Comparison of ENCODE assay signal across 3 cellular contexts in the genomic region with DNA sequence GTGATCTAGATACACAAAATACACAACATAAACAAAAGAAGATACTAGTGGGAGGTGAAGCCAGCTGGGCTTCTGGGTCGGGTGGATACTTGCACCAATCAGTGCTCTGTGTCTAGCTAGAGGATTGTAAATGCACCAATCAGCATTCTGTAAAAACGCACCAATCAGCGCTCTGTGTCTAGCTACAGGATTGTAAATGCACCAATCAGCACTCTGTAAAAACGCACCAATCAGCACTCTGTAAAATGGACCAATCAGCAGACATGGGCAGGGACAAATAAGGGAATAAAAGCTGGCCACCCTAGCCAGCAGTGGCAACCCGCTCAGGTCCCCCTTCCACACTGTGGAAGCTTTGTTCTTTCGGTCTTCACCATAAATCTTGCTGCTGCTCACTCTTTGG. TPM values are rescaled to one million over a fixed set of nuclear protein-coding genes. Genes with fewer than 3 reads are reported as not detected.
"Had no signal": no experiment of that assay in that cellular context is flagged by ENCODE, and none has a peak within 500 bp of the region (broad histone marks: within the 10 kb centered on the region; RNA-seq: fewer than 3 reads in every experiment).

No MANE protein-coding gene starts in this region.

RNA-seq across cellular contexts. Expression of gene FAM83C, which starts 53.7 kb away (rescaled TPM):
- total RNA-seq: LHCN-M2, MCF 10A, NCI-H460 had no signal
